In genomic region chr14:72543325-72543724, GRCh38 we compare ENCODE assay signal across 22 cellular contexts.
DNase-seq lines count a peak whose midpoint lies in the region; ATAC-seq and TF ChIP-seq lines count a peak whose summit lies in the region.
"Had no signal": no experiment of that assay in that cellular context is flagged by ENCODE, and none has a peak within 500 bp of the region (broad histone marks: within the 10 kb centered on the region; RNA-seq: fewer than 3 reads in every experiment).

No MANE protein-coding gene starts in this region.

- peaks cover 15% of the 10 kb centered on the region for H3K4me1 ChIP-seq in DND-41 (ENCODE audit: insufficient read depth, low read length)
- peaks cover 4% of the 10 kb centered on the region for H3K4me1 ChIP-seq in osteoblast (ENCODE audit: insufficient read depth, low read length)

- DNase-seq in DND-41 (no peak), OCI-M1 (lab: John Stamatoyannopoulos, UW) (peak; percentile 1), fibroblast of peridontal ligament (ENCODE audit: extremely low read depth) (peak; percentile 47), osteoblast (ENCODE audit: insufficient read length, low spot score, missing footprints) (peak; percentile 8), HEK293T (ENCODE audit: extremely low spot score) (no peak)
- no peak for DNase-seq in stimulated activated naive CD8-positive, alpha-beta T cell treated with anti-CD3 and anti-CD28 coated beads, Interleukin-15, Interleukin-2, amounts not matched to agents 100 U/mL and 50 U/mL, for 24 hours
- DNase-seq: activated CD8-positive, alpha-beta memory T cell treated with anti-CD3 and anti-CD28 coated beads, Interleukin-2, amount 50 U/mL, for 4 hours; activated effector memory CD4-positive, alpha-beta T cell treated with Interleukin-2 at 50 U/mL for 16 hours; activated naive CD8-positive, alpha-beta T cell treated with anti-CD3 and anti-CD28 coated beads, Interleukin-2, amount 50 U/mL, for 24 hours; dorsolateral prefrontal cortex; heart left ventricle; NCI-H1436 treated with DMSO at 0.1 percent for 48 hours; NCI-H524; NK-92 treated with Interleukin-12 subunit alpha and Interleukin-12 subunit beta, amount 100 ng/mL, for 24 hours; stimulated activated CD4-positive, alpha-beta T cell treated with anti-CD3 and anti-CD28 coated beads, Interleukin-2, amount 100 ng/mL, for 48 hours; stimulated activated naive CD4-positive, alpha-beta T cell; T-helper 2 cell; WERI-Rb-1 had no signal

- H3K27ac ChIP-seq in DND-41 (ENCODE audit: low read length) (no peak overlapping the region), osteoblast (ENCODE audit: low read depth, low read length) (no peak overlapping the region)
- H3K27ac ChIP-seq: heart left ventricle, thoracic aorta, WERI-Rb-1 had no signal

- H3K4me3 ChIP-seq in DND-41 (ENCODE audit: low read depth in 1 of 2, low read length in 2 of 2) (no peak overlapping the region), osteoblast (ENCODE audit: insufficient read depth, low read length) (no peak overlapping the region)
- H3K4me3 ChIP-seq: dorsolateral prefrontal cortex, GM23338, heart left ventricle, thoracic aorta had no signal

- TF ChIP-seq CTCF in DND-41 (IDR thresholded peaks at IDR 0.05; ENCODE audit: borderline replicate concordance, extremely low read depth, low read length, poor library complexity, severe bottlenecking) (no peak), osteoblast (IDR thresholded peaks at IDR 0.05; ENCODE audit: extremely low read depth, low read depth, low read length) (no peak)

- H3K79me2 ChIP-seq in DND-41 (ENCODE audit: insufficient read depth, low read length) (no peaks in the 10 kb centered on the region), osteoblast (ENCODE audit: insufficient read depth, low read length) (no peaks in the 10 kb centered on the region)

- H3K27me3 ChIP-seq in DND-41 (ENCODE audit: insufficient read depth, low read length, poor library complexity): peaks cover 11% of the 10 kb centered on the region
- H3K27me3 ChIP-seq in osteoblast (ENCODE audit: insufficient read depth, low read length): no peaks in the 10 kb centered on the region
- H3K27me3 ChIP-seq: dorsolateral prefrontal cortex had no signal

- H2AFZ ChIP-seq in DND-41 (ENCODE audit: low read depth, low read length) (no peak overlapping the region), osteoblast (ENCODE audit: low read length) (no peak overlapping the region)
- H2AFZ ChIP-seq: GM23338 had no signal

- POLR2A ChIA-PET in HEK293T (lab: Yijun Ruan, JAX): interaction anchor here (1.1 kb wide), 1 partner anchor 13 kb away, joined by 3 read pairs; no protein-coding TSS in a partner anchor

- CTCF ChIA-PET in HEK293T (lab: Yijun Ruan, JAX): no interaction called here

- H4K20me1 ChIP-seq in DND-41 (ENCODE audit: insufficient read depth, low read length): 0 out of 2 replicates have a peak, but pooled peaks cover 4% of the 10 kb centered on the region
- no peaks in the 10 kb centered on the region for H4K20me1 ChIP-seq in osteoblast (ENCODE audit: insufficient read depth, low read length)

- H3K4me2 ChIP-seq in DND-41 (ENCODE audit: insufficient read depth, low read length): no peak overlapping the region
- no peak overlapping the region for H3K4me2 ChIP-seq in osteoblast (ENCODE audit: insufficient read depth, low read length)
- H3K4me2 ChIP-seq: GM23338 had no signal

- peak; percentile 49; the same call in 2 of the 3 replicates for ATAC-seq in DND-41 (ENCODE audit: insufficient read depth, low read depth)
- no peak for ATAC-seq in GM18517 (IDR thresholded peaks at IDR 0.05; ENCODE audit: unreplicated experiment)
- ATAC-seq in stimulated activated naive CD8-positive, alpha-beta T cell treated with anti-CD3 and anti-CD28 coated beads, Interleukin-15, Interleukin-2, amounts not matched to agents 100 U/mL and 50 U/mL, for 24 hours: no peak
- ATAC-seq: activated naive CD8-positive, alpha-beta T cell treated with anti-CD3 and anti-CD28 coated beads, Interleukin-2, amount 50 U/mL, for 24 hours; GM23338; heart left ventricle; left lobe of liver had no signal

- no peak overlapping the region for H3K9ac ChIP-seq in DND-41 (ENCODE audit: low read depth, low read length)

- H3K9me3 ChIP-seq in DND-41 (ENCODE audit: insufficient read depth, low read length, severe bottlenecking) (no peaks in the 10 kb centered on the region), osteoblast (ENCODE audit: low read depth, low read length) (no peaks in the 10 kb centered on the region)
- H3K9me3 ChIP-seq: heart left ventricle, thoracic aorta had no signal

- no peaks in the 10 kb centered on the region for H3K36me3 ChIP-seq in DND-41 (ENCODE audit: insufficient read depth, low read length)
- no peaks in the 10 kb centered on the region for H3K36me3 ChIP-seq in osteoblast (ENCODE audit: insufficient read depth, low read length)
- H3K36me3 ChIP-seq: heart left ventricle, thoracic aorta, WERI-Rb-1 had no signal

TF ChIP-seq in HEK293T, 16 proteins besides CTCF, POLR2A, EP300 and RAD21:
- TF ChIP-seq ELF4 (IDR thresholded peaks at IDR 0.05) (no peak), SUZ12 (IDR thresholded peaks at IDR 0.05) (no peak), FOXM1 (IDR thresholded peaks at IDR 0.05; ENCODE audit: borderline replicate concordance) (no peak), PKNOX1 (IDR thresholded peaks at IDR 0.05) (no peak), TARDBP (IDR thresholded peaks at IDR 0.05) (no peak), FOXA1 (IDR thresholded peaks at IDR 0.05) (no peak), ARNT (IDR thresholded peaks at IDR 0.05) (no peak), BHLHE40 (IDR thresholded peaks at IDR 0.05; ENCODE audit: borderline replicate concordance) (no peak), CTBP1 (IDR thresholded peaks at IDR 0.05; ENCODE audit: borderline replicate concordance) (no peak), HDGF (IDR thresholded peaks at IDR 0.05; ENCODE audit: borderline replicate concordance) (no peak), LEF1 (IDR thresholded peaks at IDR 0.05; ENCODE audit: borderline replicate concordance) (no peak), SP1 (IDR thresholded peaks at IDR 0.05) (no peak)

Comparison
In these comparisons a context has a peak if more than half of its experiments do, and no peak if none do; other contexts are left out.
1. DNase-seq: peak in OCI-M1 (single experiment), fibroblast of peridontal ligament (single experiment) and osteoblast (single experiment); none in DND-41 (single experiment), stimulated activated naive CD8-positive, alpha-beta T cell treated with anti-CD3 and anti-CD28 coated beads, Interleukin-15, Interleukin-2, amounts not matched to agents 100 U/mL and 50 U/mL, for 24 hours (single experiment) and HEK293T (single experiment).